In the genomic region with DNA sequence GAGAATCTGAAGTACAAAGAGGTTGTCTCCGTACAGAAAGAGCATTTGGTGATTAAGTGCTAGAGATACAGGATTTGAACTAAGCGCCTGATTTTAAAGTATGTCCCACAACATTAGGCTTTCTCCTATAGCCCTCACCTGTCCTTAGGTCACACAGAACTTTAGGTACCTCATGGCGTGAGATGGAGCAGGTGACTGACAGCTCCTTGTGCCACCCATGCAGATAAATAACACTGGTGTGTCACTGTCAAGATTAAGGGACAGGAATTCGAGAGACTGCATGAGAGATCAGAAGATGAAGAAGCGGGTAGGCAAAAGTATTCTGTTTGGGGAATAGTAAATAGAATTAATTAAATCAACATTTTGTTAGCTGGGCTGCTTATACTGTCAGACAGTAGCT, we compare ENCODE assay signal across 9 cellular contexts. TPM values are rescaled to one million over a fixed set of nuclear protein-coding genes. Genes with fewer than 3 reads are reported as not detected.
DNase-seq lines count a peak whose midpoint lies in the region; ATAC-seq and TF ChIP-seq lines count a peak whose summit lies in the region.
"Had no signal": no experiment of that assay in that cellular context is flagged by ENCODE, and none has a peak within 500 bp of the region (broad histone marks: within the 10 kb centered on the region; RNA-seq: fewer than 3 reads in every experiment).

No MANE protein-coding gene starts in this region.

- peaks cover 24% of the 10 kb centered on the region for H3K4me1 Mint-ChIP-seq in activated CD4-positive, alpha-beta memory T cell treated with anti-CD3 and anti-CD28 coated beads for 36 hours (ENCODE audit: low read depth)

- ATAC-seq in left lung, result no peak

- H3K4me3 Mint-ChIP-seq in activated CD4-positive, alpha-beta memory T cell treated with anti-CD3 and anti-CD28 coated beads for 36 hours, result peak overlapping the region; percentile 84

- in situ Hi-C loops in HAP-1 (cut with MboI; ENCODE audit: low sequenced_read_pairs), result no loop called here

- no peak for TF ChIP-seq CTCF in AG04449 (IDR thresholded peaks at IDR 0.05; ENCODE audit: insufficient read depth, low read length, missing control alignments)
- TF ChIP-seq CTCF in thyroid gland (IDR thresholded peaks at IDR 0.05), result no peak
- no peak for TF ChIP-seq CTCF in left lung (IDR thresholded peaks at IDR 0.05)

- H3K4me3 ChIP-seq in AG04449 (ENCODE audit: low read depth, low read length) (peak overlapping the region; percentile 89; the same call in 1 of the 2 replicates), HAP-1 (peak overlapping the region; percentile 78), iPS-20b (ENCODE audit: low read length) (peak overlapping the region; percentile 96), thyroid gland (replicated peaks in 1 of 3) (no peak overlapping the region), left lung (peak overlapping the region in 1 of 2 donors; percentile 62)

- POLR2A ChIA-PET in AG04449 (lab: Yijun Ruan, JAX), result no interaction called here
- POLR2A ChIA-PET in activated CD4-positive, alpha-beta memory T cell treated with anti-CD3 and anti-CD28 coated beads for 36 hours (lab: Charles Lee), result interaction anchor here (0.6 to 2.3 kb wide), 5 partner anchors 9 to 214 kb away, joined by 3 to 10 read pairs (median 5); partner anchors contain the start of gene HDDC3

- peak overlapping the region; percentile 93 for H3K9ac ChIP-seq in iPS-20b (ENCODE audit: low read depth, low read length)

- CTCF ChIA-PET in AG04449 (lab: Yijun Ruan, JAX), result interaction anchor here (0.7 to 1.8 kb wide), 5 partner anchors 9 to 398 kb away, joined by 3 to 10 read pairs (median 4); no protein-coding TSS in a partner anchor
- CTCF ChIA-PET in activated CD4-positive, alpha-beta memory T cell treated with anti-CD3 and anti-CD28 coated beads for 36 hours (lab: Charles Lee), result interaction anchor here (0.6 to 2.6 kb wide), 7 partner anchors 17 to 215 kb away, joined by 3 to 26 read pairs (median 3); partner anchors contain the start of genes FES, HDDC3 and UNC45A

- no peak overlapping the region for H3K27ac Mint-ChIP-seq in activated CD4-positive, alpha-beta memory T cell treated with anti-CD3 and anti-CD28 coated beads for 36 hours

- intact Hi-C loops in activated CD4-positive, alpha-beta memory T cell treated with anti-CD3 and anti-CD28 coated beads for 36 hours (cut with micrococcal nuclease), result loop anchor here (5.0 kb wide), 2 partner anchors 56 to 169 kb away; no protein-coding TSS in a partner anchor
- intact Hi-C loops in thyroid gland (cut with DNase I), result loop anchor here (5.0 kb wide), 1 partner anchor 169 kb away; no protein-coding TSS in a partner anchor
- intact Hi-C loops in left lung (cut with DNase I), result no loop called here

- H3K4me1 ChIP-seq in HAP-1, result no peaks in the 10 kb centered on the region; the same call in 1 of the 2 replicates
- H3K4me1 ChIP-seq in iPS-20b (ENCODE audit: insufficient read depth, low read length), result peaks cover 3% of the 10 kb centered on the region
- H3K4me1 ChIP-seq in thyroid gland, result peaks cover 10 to 12% of the 10 kb centered on the region in 2 donors
- peaks cover 5 to 21% of the 10 kb centered on the region in 2 donors for H3K4me1 ChIP-seq in left lung

- H3K36me3 Mint-ChIP-seq in activated CD4-positive, alpha-beta memory T cell treated with anti-CD3 and anti-CD28 coated beads for 36 hours, result peaks cover 9% of the 10 kb centered on the region

- H3K36me3 ChIP-seq in HAP-1 (replicated peaks), result no peaks in the 10 kb centered on the region
- H3K36me3 ChIP-seq in iPS-20b (ENCODE audit: insufficient read depth, low read depth, low read length), result peaks cover 11% of the 10 kb centered on the region; the same call in 1 of the 2 replicates
- H3K36me3 ChIP-seq in thyroid gland, result no peaks in the 10 kb centered on the region
- no peaks in the 10 kb centered on the region for H3K36me3 ChIP-seq in left lung

- no peaks in the 10 kb centered on the region for H3K9me3 Mint-ChIP-seq in activated CD4-positive, alpha-beta memory T cell treated with anti-CD3 and anti-CD28 coated beads for 36 hours

- H3K27ac ChIP-seq in iPS-20b (ENCODE audit: low read length) (no peak overlapping the region), thyroid gland (no peak overlapping the region), left lung (no peak overlapping the region)

- no peak for DNase-seq in AG04449 (ENCODE audit: low read depth, low spot score)
- DNase-seq in HAP-1 (ENCODE audit: low spot score in 2 of 2), result no peak
- no peak for DNase-seq in activated CD4-positive, alpha-beta memory T cell treated with anti-CD3 and anti-CD28 coated beads for 36 hours
- DNase-seq in thyroid gland, result no peak
- no peak for DNase-seq in SW480 (ENCODE audit: low spot score)
- no peak for DNase-seq in left lung
- DNase-seq in NK-92 (lab: John Stamatoyannopoulos, UW; ENCODE audit: unreplicated experiment), result no peak
- DNase-seq: substantia nigra had no signal

- TF ChIP-seq POLR2A in thyroid gland (IDR thresholded peaks at IDR 0.05), result no peak

- H3K27me3 ChIP-seq in HAP-1 (ENCODE audit: low read depth), result no peaks in the 10 kb centered on the region
- no peaks in the 10 kb centered on the region for H3K27me3 ChIP-seq in iPS-20b (ENCODE audit: insufficient read depth, low read length)
- H3K27me3 ChIP-seq in thyroid gland, result no peaks in the 10 kb centered on the region
- H3K27me3 ChIP-seq in left lung, result no peaks in the 10 kb centered on the region

- WGBS in thyroid gland, 2 donors, result 60 to 66% methylated on average over 5 of the region's 5 CpGs

- H3K27me3 Mint-ChIP-seq in activated CD4-positive, alpha-beta memory T cell treated with anti-CD3 and anti-CD28 coated beads for 36 hours, result no peaks in the 10 kb centered on the region

- H3K9me3 ChIP-seq in HAP-1 (no peaks in the 10 kb centered on the region), iPS-20b (ENCODE audit: insufficient read depth, low read depth, low read length) (no peaks in the 10 kb centered on the region), thyroid gland (no peaks in the 10 kb centered on the region), left lung (no peaks in the 10 kb centered on the region)

RNA-seq across cellular contexts. Expression of gene BLM, which starts 1.1 kb away (rescaled TPM):
- total RNA-seq in activated CD4-positive, alpha-beta memory T cell treated with anti-CD3 and anti-CD28 coated beads for 36 hours, result 10 to 100 TPM; 65.6 to 68.7 TPM
- total RNA-seq in thyroid gland (1 to 10 TPM in 3 of 4 donors, under 1 TPM in 1; 0.67 to 1.3 (median 1.2) TPM), left lung (1 to 10 TPM; 3.7 to 4.4 TPM)

Comparison
In these comparisons a context has a peak if more than half of its experiments do, and no peak if none do; other contexts are left out.
1. H3K4me3 ChIP-seq: peak in AG04449 (single experiment), HAP-1 (single experiment) and iPS-20b (single experiment); none in thyroid gland (0 of 3).
2. RNA of gene BLM, which starts 1.1 kb away (total RNA-seq): 65.6 to 68.7 TPM in activated CD4-positive, alpha-beta memory T cell treated with anti-CD3 and anti-CD28 coated beads for 36 hours; 3.7 to 4.4 TPM in left lung and 0.67 to 1.3 TPM in thyroid gland; every median in the first group is over 10 times any median in the second.
3. intact Hi-C loops: an anchor here in activated CD4-positive, alpha-beta memory T cell treated with anti-CD3 and anti-CD28 coated beads for 36 hours (5.0 kb wide) and thyroid gland (5.0 kb wide); none called in left lung.